31 cellular contexts compared by ENCODE assay signal in the genomic region with DNA sequence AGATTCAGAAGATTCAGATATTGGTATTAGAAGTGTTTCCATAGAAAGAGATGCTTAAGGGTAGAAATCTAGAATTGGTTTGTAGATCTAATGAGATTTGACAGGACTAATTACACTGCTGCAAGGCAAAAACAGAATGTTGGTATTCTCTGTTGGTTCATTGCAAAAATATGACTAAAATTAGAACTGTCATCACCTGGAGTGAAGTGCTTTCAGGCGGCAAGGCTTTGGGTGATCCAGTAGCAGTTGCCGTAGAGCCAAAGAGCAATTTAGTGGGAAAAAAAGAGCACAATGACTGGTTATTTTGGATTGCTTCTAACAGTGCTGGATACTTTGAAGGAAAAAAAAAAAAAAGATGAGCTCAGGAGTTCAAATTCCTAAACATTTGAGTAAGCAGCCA.
"Had no signal": no experiment of that assay in that cellular context is flagged by ENCODE, and none has a peak within 500 bp of the region (broad histone marks: within the 10 kb centered on the region; RNA-seq: fewer than 3 reads in every experiment).

No MANE protein-coding gene starts in this region.

- H3K27ac ChIP-seq: adrenal gland, breast epithelium, Peyer's patch, RWPE1 had no signal

- H3K27me3 ChIP-seq: adrenal gland, breast epithelium, Peyer's patch had no signal

- H3K9me3 ChIP-seq: adrenal gland, breast epithelium, Peyer's patch had no signal

- H3K36me3 ChIP-seq: adrenal gland, breast epithelium, Peyer's patch had no signal

- H3K4me3 Mint-ChIP-seq: activated CD4-positive, alpha-beta T cell treated with anti-CD3 and anti-CD28 coated beads, Interleukin-2, amount 10 ng/mL, durations not matched to agents 24 days and 14 days; activated naive CD4-positive, alpha-beta T cell treated with anti-CD3 and anti-CD28 coated beads for 36 hours; activated naive CD8-positive, alpha-beta T cell; activated T-helper 17 cell treated with anti-CD3 and anti-CD28 coated beads, Interleukin-2, amount 50 U/mL, for 72 hours; T-helper 1 cell treated with Interleukin-12 subunit alpha and Interleukin-12 subunit beta and Interleukin-4 antibody, amounts not matched to agents 30 μg/mL and 1 μg/mL, for 36 hours; WTC11 had no signal

- H3K4me3 ChIP-seq: adrenal gland, breast epithelium, Peyer's patch had no signal

- ATAC-seq: activated T-helper 17 cell treated with anti-CD3 and anti-CD28 coated beads, Interleukin-2, amount 50 U/mL, for 72 hours; WTC11 had no signal

- H3K27ac Mint-ChIP-seq: activated CD4-positive, alpha-beta T cell treated with anti-CD3 and anti-CD28 coated beads, Interleukin-2, amount 10 ng/mL, durations not matched to agents 24 days and 14 days; activated naive CD4-positive, alpha-beta T cell treated with anti-CD3 and anti-CD28 coated beads for 36 hours; activated naive CD8-positive, alpha-beta T cell; activated T-helper 17 cell treated with anti-CD3 and anti-CD28 coated beads, Interleukin-2, amount 50 U/mL, for 72 hours; T-helper 1 cell treated with Interleukin-12 subunit alpha and Interleukin-12 subunit beta and Interleukin-4 antibody, amounts not matched to agents 30 μg/mL and 1 μg/mL, for 36 hours; WTC11 had no signal

- H3K9me3 Mint-ChIP-seq: WTC11 had no signal

- H3K4me1 ChIP-seq: adrenal gland, breast epithelium, Peyer's patch had no signal

- H3K4me1 Mint-ChIP-seq: activated CD4-positive, alpha-beta T cell treated with anti-CD3 and anti-CD28 coated beads, Interleukin-2, amount 10 ng/mL, durations not matched to agents 24 days and 14 days; activated T-helper 17 cell treated with anti-CD3 and anti-CD28 coated beads, Interleukin-2, amount 50 U/mL, for 72 hours had no signal

- DNase-seq: activated CD4-positive, alpha-beta T cell treated with anti-CD3 and anti-CD28 coated beads, Interleukin-2, amount 10 ng/mL, durations not matched to agents 24 days and 14 days; activated CD4-positive, alpha-beta T cell treated with anti-CD3 and anti-CD28 coated beads, Interleukin-2, amount 50 U/mL, for 48 hours; activated CD4-positive, CD25-positive, alpha-beta regulatory T cell treated with anti-CD3 and anti-CD28 coated beads, Interleukin-2, amount 50 U/mL, for 72 hours; activated CD8-positive, alpha-beta memory T cell treated with anti-CD3 and anti-CD28 coated beads for 24 hours; activated gamma-delta T cell; activated naive CD4-positive, alpha-beta T cell treated with anti-CD3 and anti-CD28 coated beads for 36 hours; activated T-cell treated with anti-CD3 and anti-CD28 coated beads for 4 hours; activated T-cell treated with anti-CD3 and anti-CD28 coated beads, Interleukin-2, amount 50 U/mL, for 48 hours; adrenal gland; aorta; central memory CD4-positive, alpha-beta T cell; Kasumi-1; KBM-7; NCI-H1048; NCI-H1417; NCI-H2029; NCI-H2107; NCI-H2171 treated with DMSO at 0.1 percent for 48 hours; NCI-H226; NCI-H526; NCI-H774; NK-92 treated with Interleukin-12 subunit alpha and Interleukin-12 subunit beta, amount 100 ng/mL, for 24 hours; OCI-M1; Peyer's patch; SHP77 treated with DMSO at 0.1 percent for 48 hours had no signal

- H3K36me3 Mint-ChIP-seq: activated naive CD8-positive, alpha-beta T cell; WTC11 had no signal

- H3K27me3 Mint-ChIP-seq: activated CD4-positive, alpha-beta T cell treated with anti-CD3 and anti-CD28 coated beads, Interleukin-2, amount 10 ng/mL, durations not matched to agents 24 days and 14 days; activated naive CD8-positive, alpha-beta T cell; activated T-helper 17 cell treated with anti-CD3 and anti-CD28 coated beads, Interleukin-2, amount 50 U/mL, for 72 hours had no signal
